18 cellular contexts compared by ENCODE assay signal in genomic region chr10:124162774-124163354, GRCh38.
DNase-seq lines count a peak whose midpoint lies in the region; ATAC-seq, FAIRE-seq and TF ChIP-seq lines count a peak whose summit lies in the region.
"Had no signal": no experiment of that assay in that cellular context is flagged by ENCODE, and none has a peak within 500 bp of the region (broad histone marks: within the 10 kb centered on the region; RNA-seq: fewer than 3 reads in every experiment).

No MANE protein-coding gene starts in this region.

- DNase-seq in A549 (ENCODE audit: low read depth in 1 of 2, low spot score in 1 of 2) (no peak), NCI-H69 (lab: John Stamatoyannopoulos, UW) (peak; percentile 12), chondrocyte (ENCODE audit: low spot score) (no peak), thoracic aorta (ENCODE audit: low spot score) (no peak), midbrain (lab: John Stamatoyannopoulos, UW) (no peak)
- no peak for DNase-seq in naive thymus-derived CD4-positive, alpha-beta T cell
- no peak for DNase-seq in activated CD4-positive, alpha-beta T cell treated with anti-CD3 and anti-CD28 coated beads, Interleukin-2, amount 10 ng/mL, durations not matched to agents 7 days and 5 days
- DNase-seq: C1 segment of cervical spinal cord; Calu3; CD4-positive, alpha-beta T cell; DMS79 treated with DMSO at 0.1 percent for 48 hours; EL; HFFc6 had no signal

- no peak for ATAC-seq in A549
- ATAC-seq in thoracic aorta (ENCODE audit: insufficient number of reproducible peaks, low FRiP score, low read depth) = peak; percentile 73
- ATAC-seq in naive thymus-derived CD4-positive, alpha-beta T cell = no peak

- TF ChIP-seq EP300 in A549 (IDR thresholded peaks at IDR 0.05) = no peak

- TF ChIP-seq POLR2A in A549 (IDR thresholded peaks at IDR 0.05; ENCODE audit: low read length) = no peak

- TF ChIP-seq CTCF in A549 (IDR thresholded peaks at IDR 0.05) = no peak
- no peak for TF ChIP-seq CTCF in chondrocyte (IDR thresholded peaks at IDR 0.05)
- no peak for TF ChIP-seq CTCF in thoracic aorta (IDR thresholded peaks at IDR 0.05)

- POLR2A ChIA-PET in A549 (lab: Yijun Ruan, JAX) = no interaction called here
- POLR2A ChIA-PET in naive thymus-derived CD4-positive, alpha-beta T cell (lab: Charles Lee) = no interaction called here
- POLR2A ChIA-PET in activated CD4-positive, alpha-beta T cell treated with anti-CD3 and anti-CD28 coated beads, Interleukin-2, amount 10 ng/mL, durations not matched to agents 7 days and 5 days (lab: Charles Lee) = no interaction called here

- intact Hi-C loops in naive thymus-derived CD4-positive, alpha-beta T cell (cut with micrococcal nuclease) = no loop called here

- H3K9me3 ChIP-seq in A549 (0 out of 3 replicates have a peak, but pooled peaks cover 3% of the 10 kb centered on the region), thoracic aorta (no peaks in the 10 kb centered on the region)
- H3K9me3 ChIP-seq in naive thymus-derived CD4-positive, alpha-beta T cell (ENCODE audit: control insufficient read depth in 2 of 3, low read length in 3 of 3) = no peaks in the 10 kb centered on the region
- H3K9me3 ChIP-seq: HAP-1 had no signal

- 77% methylated on average over 4 of the region's 6 CpGs for WGBS in A549 (ENCODE audit: missing lambda C conversion rate)

- H3K4me3 ChIP-seq in A549 (no peak overlapping the region), thoracic aorta (no peak overlapping the region)
- no peak overlapping the region for H3K4me3 ChIP-seq in naive thymus-derived CD4-positive, alpha-beta T cell (ENCODE audit: low read length)
- H3K4me3 ChIP-seq: HAP-1 had no signal

- no peak overlapping the region for H3K27ac ChIP-seq in A549
- H3K27ac ChIP-seq in thoracic aorta = peak overlapping the region; percentile 8 to 65
- no peak overlapping the region for H3K27ac ChIP-seq in naive thymus-derived CD4-positive, alpha-beta T cell (ENCODE audit: low read depth, low read length)

- no peak for TF ChIP-seq RAD21 in A549 (conservative IDR thresholded peaks at IDR 0.05 in 1 of 2, IDR thresholded peaks at IDR 0.05 in 1 of 2)

- FAIRE-seq in A549 (lab: Jason Lieb, UNC) = no peak
- FAIRE-seq: G401.6, GM12891, H1 had no signal

- H3K4me1 ChIP-seq in A549 (no peaks in the 10 kb centered on the region), thoracic aorta (ENCODE audit: control insufficient read depth in 1 of 2, low read depth in 2 of 2) (peaks cover 13 to 25% of the 10 kb centered on the region in 2 donors)
- H3K4me1 ChIP-seq in naive thymus-derived CD4-positive, alpha-beta T cell (ENCODE audit: control insufficient read depth in 2 of 2, insufficient read depth in 2 of 2, low read length in 2 of 2) = no peaks in the 10 kb centered on the region
- H3K4me1 ChIP-seq: HAP-1 had no signal

- H3K9me3 Mint-ChIP-seq in chondrocyte (ENCODE audit: low read depth) = peaks cover 5% of the 10 kb centered on the region
- peaks cover 0 to 4% (median 1%) of the 10 kb centered on the region in 11 donors for H3K9me3 Mint-ChIP-seq in naive thymus-derived CD4-positive, alpha-beta T cell
- peaks cover 1% of the 10 kb centered on the region for H3K9me3 Mint-ChIP-seq in activated CD4-positive, alpha-beta T cell treated with anti-CD3 and anti-CD28 coated beads, Interleukin-2, amount 10 ng/mL, durations not matched to agents 7 days and 5 days
- H3K9me3 Mint-ChIP-seq: CD4-positive, alpha-beta T cell had no signal

- CTCF ChIA-PET in A549 (lab: Yijun Ruan, JAX) = no interaction called here
- CTCF ChIA-PET in naive thymus-derived CD4-positive, alpha-beta T cell (lab: Charles Lee) = interaction anchor here (1.4 kb wide), 1 partner anchor 169 kb away, joined by 3 read pairs; no protein-coding TSS in a partner anchor
- CTCF ChIA-PET in activated CD4-positive, alpha-beta T cell treated with anti-CD3 and anti-CD28 coated beads, Interleukin-2, amount 10 ng/mL, durations not matched to agents 7 days and 5 days (lab: Charles Lee) = no interaction called here

- H3K4me3 Mint-ChIP-seq in chondrocyte (ENCODE audit: unreplicated experiment) = no peak overlapping the region
- H3K4me3 Mint-ChIP-seq in naive thymus-derived CD4-positive, alpha-beta T cell = no peak overlapping the region
- no peak overlapping the region for H3K4me3 Mint-ChIP-seq in activated CD4-positive, alpha-beta T cell treated with anti-CD3 and anti-CD28 coated beads, Interleukin-2, amount 10 ng/mL, durations not matched to agents 7 days and 5 days
- H3K4me3 Mint-ChIP-seq: B cell; CD4-positive, alpha-beta T cell; HFFc6 had no signal

- no peaks in the 10 kb centered on the region for H3K36me3 ChIP-seq in thoracic aorta
- no peaks in the 10 kb centered on the region for H3K36me3 ChIP-seq in naive thymus-derived CD4-positive, alpha-beta T cell (ENCODE audit: control insufficient read depth in 2 of 3, insufficient read depth in 3 of 3, low read length in 3 of 3)
- H3K36me3 ChIP-seq: HAP-1 had no signal

- H3K27me3 ChIP-seq in thoracic aorta (replicated peaks; ENCODE audit: insufficient read depth) = no peaks in the 10 kb centered on the region
- H3K27me3 ChIP-seq in naive thymus-derived CD4-positive, alpha-beta T cell (ENCODE audit: control insufficient read depth in 2 of 2, insufficient read depth in 2 of 2, low read length in 2 of 2) = no peaks in the 10 kb centered on the region

- no peak overlapping the region for H3K4me2 ChIP-seq in A549

- peaks cover 5% of the 10 kb centered on the region for H3K36me3 Mint-ChIP-seq in chondrocyte (ENCODE audit: low read depth)
- peaks cover 0 to 1% (median 0%) of the 10 kb centered on the region in 5 donors for H3K36me3 Mint-ChIP-seq in naive thymus-derived CD4-positive, alpha-beta T cell
- H3K36me3 Mint-ChIP-seq in activated CD4-positive, alpha-beta T cell treated with anti-CD3 and anti-CD28 coated beads, Interleukin-2, amount 10 ng/mL, durations not matched to agents 7 days and 5 days (ENCODE audit: low read depth) = no peaks in the 10 kb centered on the region

- H3K27me3 Mint-ChIP-seq in chondrocyte (ENCODE audit: low read depth) = peaks cover 2% of the 10 kb centered on the region
- peaks cover 17 to 30% (median 19%) of the 10 kb centered on the region in 5 donors for H3K27me3 Mint-ChIP-seq in naive thymus-derived CD4-positive, alpha-beta T cell
- H3K27me3 Mint-ChIP-seq in activated CD4-positive, alpha-beta T cell treated with anti-CD3 and anti-CD28 coated beads, Interleukin-2, amount 10 ng/mL, durations not matched to agents 7 days and 5 days = peaks cover 19% of the 10 kb centered on the region

- peaks cover 38% of the 10 kb centered on the region for H3K4me1 Mint-ChIP-seq in chondrocyte (ENCODE audit: low read depth)
- H3K4me1 Mint-ChIP-seq in naive thymus-derived CD4-positive, alpha-beta T cell = no peaks in the 10 kb centered on the region
- no peaks in the 10 kb centered on the region for H3K4me1 Mint-ChIP-seq in activated CD4-positive, alpha-beta T cell treated with anti-CD3 and anti-CD28 coated beads, Interleukin-2, amount 10 ng/mL, durations not matched to agents 7 days and 5 days

- H3K27ac Mint-ChIP-seq in chondrocyte (ENCODE audit: unreplicated experiment) = peak overlapping the region; percentile 51
- no peak overlapping the region for H3K27ac Mint-ChIP-seq in naive thymus-derived CD4-positive, alpha-beta T cell
- no peak overlapping the region for H3K27ac Mint-ChIP-seq in activated CD4-positive, alpha-beta T cell treated with anti-CD3 and anti-CD28 coated beads, Interleukin-2, amount 10 ng/mL, durations not matched to agents 7 days and 5 days
- H3K27ac Mint-ChIP-seq: B cell; CD4-positive, alpha-beta T cell; HFFc6 had no signal

TF ChIP-seq in A549, 52 proteins besides CTCF, POLR2A, EP300 and RAD21:
- TF ChIP-seq ZFP36 (IDR thresholded peaks at IDR 0.05; ENCODE audit: borderline replicate concordance, partially characterized antibody) (peak; percentile 73), MYC (IDR thresholded peaks at IDR 0.05; ENCODE audit: borderline replicate concordance, low read length) (no peak)

Comparison
In these comparisons a context has a peak if more than half of its experiments do, and no peak if none do; other contexts are left out.
1. H3K27ac ChIP-seq: peak in thoracic aorta (2 of 2); none in A549 (0 of 2) and naive thymus-derived CD4-positive, alpha-beta T cell (single experiment).